18 cellular contexts compared by ENCODE assay signal in genomic region chr13:20393273-20394235, GRCh38.
"Had no signal": no experiment of that assay in that cellular context is flagged by ENCODE, and none has a peak within 500 bp of the region (broad histone marks: within the 10 kb centered on the region; RNA-seq: fewer than 3 reads in every experiment).

No MANE protein-coding gene starts in this region.

- H3K36me3 ChIP-seq: ascending aorta, neutrophil, pancreas, right atrium auricular region, thyroid gland had no signal

- ATAC-seq: activated naive CD4-positive, alpha-beta T cell treated with anti-CD3 and anti-CD28 coated beads, Interleukin-2, amount 50 U/mL, for 72 hours; left ventricle myocardium superior; pancreas; psoas muscle; stimulated activated naive CD8-positive, alpha-beta T cell treated with anti-CD3 and anti-CD28 coated beads, Interleukin-15, Interleukin-2, amounts not matched to agents 100 U/mL and 50 U/mL, for 24 hours had no signal

- H3K4me1 ChIP-seq: ascending aorta, pancreas, psoas muscle, right atrium auricular region, thyroid gland had no signal

- FAIRE-seq: colon, pancreas had no signal

- DNase-seq: activated CD4-positive, alpha-beta memory T cell treated with anti-CD3 and anti-CD28 coated beads for 36 hours; activated CD4-positive, alpha-beta T cell treated with anti-CD3 and anti-CD28 coated beads for 48 hours; activated T-cell treated with anti-CD3 and anti-CD28 coated beads, Interleukin-2, amount 50 U/mL, for 1 hour; effector memory CD4-positive, alpha-beta T cell; foreskin melanocyte; left ventricle myocardium superior; mammary epithelial cell; midbrain; pancreas; psoas muscle; stimulated activated CD4-positive, alpha-beta T cell treated with anti-CD3 and anti-CD28 coated beads, Interleukin-4, amount 100 ng/mL, for 4 hours; stimulated activated naive CD8-positive, alpha-beta T cell treated with anti-CD3 and anti-CD28 coated beads, Interleukin-15, Interleukin-2, amounts not matched to agents 100 U/mL and 50 U/mL, for 24 hours; thyroid gland had no signal

- H3K9me3 ChIP-seq: ascending aorta, neutrophil, pancreas, psoas muscle, right atrium auricular region, thyroid gland had no signal

- H3K27ac ChIP-seq: ascending aorta, neutrophil, pancreas, psoas muscle, right atrium auricular region, thyroid gland had no signal

- H3K4me3 ChIP-seq: ascending aorta, pancreas, psoas muscle, right atrium auricular region, thyroid gland had no signal

- H3K27me3 ChIP-seq: ascending aorta, pancreas, right atrium auricular region, thyroid gland had no signal
